8 cellular contexts compared by ENCODE assay signal in the genomic region with DNA sequence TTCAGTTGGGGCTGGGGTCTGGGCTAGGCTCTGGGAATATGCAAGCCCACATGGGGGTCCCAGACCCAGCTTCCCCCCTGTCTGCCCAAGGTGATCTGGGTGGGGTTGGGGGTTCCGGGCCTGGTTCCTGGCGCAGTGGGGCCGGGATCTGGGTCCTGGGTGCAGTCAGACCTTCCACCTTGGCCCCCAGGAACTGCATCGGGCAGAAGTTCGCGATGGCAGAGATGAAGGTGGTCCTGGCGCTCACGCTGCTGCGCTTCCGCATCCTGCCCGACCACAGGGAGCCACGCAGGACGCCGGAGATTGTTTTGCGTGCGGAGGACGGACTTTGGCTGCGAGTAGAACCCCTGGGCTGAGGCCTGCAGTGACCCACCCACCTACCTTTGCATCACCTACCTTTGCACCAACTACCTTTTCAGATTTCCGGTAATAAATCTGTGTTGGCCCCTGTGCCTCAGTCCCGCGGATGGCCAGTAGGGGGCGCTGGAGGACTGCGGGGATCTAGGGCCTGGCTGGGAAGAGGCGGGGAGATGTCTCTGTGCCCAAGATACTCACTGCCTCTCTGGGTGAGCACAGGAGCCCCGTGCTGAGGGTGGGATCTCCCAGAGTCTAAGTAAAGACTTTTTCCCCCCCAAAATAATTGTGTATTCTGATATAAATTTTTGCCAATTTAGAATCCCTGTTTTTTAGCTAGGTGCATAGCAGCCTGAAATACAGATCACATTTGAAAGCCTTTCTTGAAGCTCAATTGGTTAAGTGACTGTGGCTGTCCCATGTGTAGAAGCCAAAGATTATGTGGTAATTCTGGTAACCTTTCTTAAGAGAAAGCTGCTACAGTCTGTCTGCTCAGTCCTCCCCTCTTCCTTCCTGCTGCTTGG. TPM values are rescaled to one million over a fixed set of nuclear protein-coding genes. Genes with fewer than 3 reads are reported as not detected.
DNase-seq lines count a peak whose midpoint lies in the region; ATAC-seq and TF ChIP-seq lines count a peak whose summit lies in the region.

No MANE protein-coding gene starts in this region.

- no peak overlapping the region for H3K27ac ChIP-seq in CD4-positive, alpha-beta T cell (ENCODE audit: low read depth, low read length)
- H3K27ac ChIP-seq in PC-9 = no peak overlapping the region

- H3K27me3 Mint-ChIP-seq in CD4-positive, alpha-beta T cell = peaks cover 22% of the 10 kb centered on the region
- H3K27me3 Mint-ChIP-seq in activated T-cell treated with anti-CD3 and anti-CD28 coated beads, Interleukin-2, amount 50 U/mL, for 24 hours = peaks cover 24% of the 10 kb centered on the region
- no peaks in the 10 kb centered on the region for H3K27me3 Mint-ChIP-seq in nephron (ENCODE audit: low read depth)

- H3K27me3 ChIP-seq in CD4-positive, alpha-beta T cell (ENCODE audit: control insufficient read depth, insufficient read depth, low read length) = peaks cover 7% of the 10 kb centered on the region
- no peaks in the 10 kb centered on the region for H3K27me3 ChIP-seq in PC-9 (ENCODE audit: insufficient read depth, low read depth)

- no peaks in the 10 kb centered on the region for H3F3A ChIP-seq in PC-9 (ENCODE audit: insufficient read depth, low read depth)

- CTCF ChIA-PET in CD4-positive, alpha-beta T cell (lab: Charles Lee) = interaction anchor here (0.7 kb wide), 2 partner anchors 9 to 412 kb away, joined by 3 read pairs; no protein-coding TSS in a partner anchor
- CTCF ChIA-PET in PC-9 (lab: Charles Lee) = interaction anchor here (0.6 kb wide), 2 partner anchors 63 to 548 kb away, joined by 3 read pairs; no protein-coding TSS in a partner anchor

- H3K9me2 ChIP-seq in PC-9 (ENCODE audit: insufficient read depth) = no peaks in the 10 kb centered on the region

- intact Hi-C loops in CD4-positive, alpha-beta T cell (cut with DNase I, micrococcal nuclease) = loop anchor here (1.0 to 5.0 kb wide), 5 partner anchors 240 to 788 kb away; no protein-coding TSS in a partner anchor
- intact Hi-C loops in PC-9 (cut with micrococcal nuclease; ENCODE audit: unreplicated experiment) = loop anchor here (1.0 to 5.0 kb wide), 5 partner anchors 44 to 554 kb away; no protein-coding TSS in a partner anchor

- DNase-seq in CD4-positive, alpha-beta T cell = peak; percentile 77 to 95 (median 90)
- DNase-seq in HT-29 (ENCODE audit: low spot score) (peak; percentile 66), PC-9 (peak; percentile 69 to 80), fibroblast of mammary gland (ENCODE audit: low read depth) (peak; percentile 40)
- DNase-seq in activated T-cell treated with anti-CD3 and anti-CD28 coated beads, Interleukin-2, amount 50 U/mL, for 24 hours = peak; percentile 96
- DNase-seq in stimulated activated naive CD8-positive, alpha-beta T cell treated with anti-CD3 and anti-CD28 coated beads, Interleukin-15, Interleukin-2, amounts not matched to agents 100 U/mL and 50 U/mL, for 24 hours = peak; percentile 91

- H3K9me3 ChIP-seq in CD4-positive, alpha-beta T cell (ENCODE audit: control insufficient read depth, low read length) = no peaks in the 10 kb centered on the region
- H3K9me3 ChIP-seq in PC-9 (ENCODE audit: insufficient read depth, low read depth) = no peaks in the 10 kb centered on the region

- no peak overlapping the region for H3K4me3 Mint-ChIP-seq in CD4-positive, alpha-beta T cell
- H3K4me3 Mint-ChIP-seq in activated T-cell treated with anti-CD3 and anti-CD28 coated beads, Interleukin-2, amount 50 U/mL, for 24 hours = no peak overlapping the region
- no peak overlapping the region for H3K4me3 Mint-ChIP-seq in nephron

- no peaks in the 10 kb centered on the region for H3K4me1 Mint-ChIP-seq in CD4-positive, alpha-beta T cell (ENCODE audit: low read depth)
- no peaks in the 10 kb centered on the region for H3K4me1 Mint-ChIP-seq in activated T-cell treated with anti-CD3 and anti-CD28 coated beads, Interleukin-2, amount 50 U/mL, for 24 hours (ENCODE audit: low read depth)
- no peaks in the 10 kb centered on the region for H3K4me1 Mint-ChIP-seq in nephron

- H3K4me1 ChIP-seq in PC-9 (replicated peaks; ENCODE audit: insufficient read depth) = 0 out of 2 replicates have a peak, but pooled peaks cover 3% of the 10 kb centered on the region

- H3K9me3 Mint-ChIP-seq in CD4-positive, alpha-beta T cell = no peaks in the 10 kb centered on the region
- no peaks in the 10 kb centered on the region for H3K9me3 Mint-ChIP-seq in activated T-cell treated with anti-CD3 and anti-CD28 coated beads, Interleukin-2, amount 50 U/mL, for 24 hours
- peaks cover 26% of the 10 kb centered on the region for H3K9me3 Mint-ChIP-seq in nephron

- H3K79me2 ChIP-seq in PC-9 (ENCODE audit: low read depth) = no peaks in the 10 kb centered on the region

- POLR2A ChIA-PET in CD4-positive, alpha-beta T cell (lab: Charles Lee) = interaction anchor here (1.0 to 1.1 kb wide), 2 partner anchors 207 to 556 kb away, joined by 4 read pairs; a partner anchor contains a TSS
- POLR2A ChIA-PET in PC-9 (lab: Charles Lee; ENCODE audit: unreplicated experiment) = no interaction called here

- no peaks in the 10 kb centered on the region for H3K36me3 ChIP-seq in PC-9 (ENCODE audit: low read depth)

- H4K20me1 ChIP-seq in PC-9 (ENCODE audit: insufficient read depth) = no peaks in the 10 kb centered on the region

- H3K4me2 ChIP-seq in PC-9 = 0 out of 2 replicates have a peak overlapping the region, but pooled peaks have one; percentile 20

- H3K27ac Mint-ChIP-seq in CD4-positive, alpha-beta T cell = no peak overlapping the region
- no peak overlapping the region for H3K27ac Mint-ChIP-seq in activated T-cell treated with anti-CD3 and anti-CD28 coated beads, Interleukin-2, amount 50 U/mL, for 24 hours
- no peak overlapping the region for H3K27ac Mint-ChIP-seq in nephron

- peak; percentile 98 for ATAC-seq in CD4-positive, alpha-beta T cell (ENCODE audit: poor library complexity)
- peak; percentile 65 for ATAC-seq in stimulated activated naive CD8-positive, alpha-beta T cell treated with anti-CD3 and anti-CD28 coated beads, Interleukin-15, Interleukin-2, amounts not matched to agents 100 U/mL and 50 U/mL, for 24 hours
- ATAC-seq in GM19324 (IDR thresholded peaks at IDR 0.05; ENCODE audit: low FRiP score, unreplicated experiment) = no peak

- H2AFZ ChIP-seq in PC-9 = no peak overlapping the region

- peak; percentile 93 for TF ChIP-seq CTCF in CD4-positive, alpha-beta T cell (IDR thresholded peaks at IDR 0.05)
- TF ChIP-seq CTCF in PC-9 (conservative IDR thresholded peaks at IDR 0.05) = peak; percentile 100
- TF ChIP-seq CTCF in fibroblast of mammary gland (conservative IDR thresholded peaks at IDR 0.05; ENCODE audit: control insufficient read depth, insufficient read depth, low read depth, low read length) = peak; percentile 82
- peak; percentile 11 to 26 (median 20) for TF ChIP-seq CTCF in nephron (IDR thresholded peaks at IDR 0.05; ENCODE audit: unreplicated experiment in 3 of 3)

- no peak overlapping the region for H3K4me3 ChIP-seq in PC-9
- H3K4me3 ChIP-seq in fibroblast of mammary gland (ENCODE audit: control insufficient read depth, low read depth, low read length) = no peak overlapping the region

- BruUV-seq in PC-9 (replicated peaks; lab: Mats Ljungman, UMichigan) = no TSS peak

- H3K36me3 Mint-ChIP-seq in CD4-positive, alpha-beta T cell (ENCODE audit: low read depth) = no peaks in the 10 kb centered on the region
- no peaks in the 10 kb centered on the region for H3K36me3 Mint-ChIP-seq in activated T-cell treated with anti-CD3 and anti-CD28 coated beads, Interleukin-2, amount 50 U/mL, for 24 hours (ENCODE audit: low read depth)
- no peaks in the 10 kb centered on the region for H3K36me3 Mint-ChIP-seq in nephron (ENCODE audit: low read depth)

RNA-seq across cellular contexts. Expression of a gene that starts 11.5 kb away (rescaled TPM):
- not detected for total RNA-seq in CD4-positive, alpha-beta T cell
- total RNA-seq in HT-29 (2014; rRNA removed; shearing (Covaris generic)) = 0.89 and 0.99 TPM in 2 replicates
- 57.6 and 70.7 TPM in 2 replicates for total RNA-seq in PC-9 (2021)

RNA-seq across cellular contexts. Expression of a gene that starts 14.2 kb away (rescaled TPM):
- not detected for total RNA-seq in CD4-positive, alpha-beta T cell
- not detected in 2 replicates for total RNA-seq in HT-29 (2014; rRNA removed; shearing (Covaris generic))
- not detected in 2 replicates for total RNA-seq in PC-9 (2021)

RNA-seq across cellular contexts. Expression of a gene that starts 43.6 kb away (rescaled TPM):
- total RNA-seq in CD4-positive, alpha-beta T cell = 1 to 10 TPM in 1 of 2 experiments, under 1 TPM in 1; 0.75 to 1.0 TPM
- 6.9 and 12.2 TPM in 2 replicates for total RNA-seq in HT-29 (2014; rRNA removed; shearing (Covaris generic))
- total RNA-seq in PC-9 (2021) = 5.7 and 8.1 TPM in 2 replicates

Comparison
In these comparisons a context has a peak if more than half of its experiments do, and no peak if none do; other contexts are left out.
1. DNase-seq: peak in every context shown above with its lines; median percentile 96 in activated T-cell treated with anti-CD3 and anti-CD28 coated beads, Interleukin-2, amount 50 U/mL, for 24 hours; 91 in stimulated activated naive CD8-positive, alpha-beta T cell treated with anti-CD3 and anti-CD28 coated beads, Interleukin-15, Interleukin-2, amounts not matched to agents 100 U/mL and 50 U/mL, for 24 hours; 90 in CD4-positive, alpha-beta T cell; 74 in PC-9; 66 in HT-29; 40 in fibroblast of mammary gland.
2. CTCF ChIP-seq: peak in every context shown above with its lines; median percentile 100 in PC-9; 93 in CD4-positive, alpha-beta T cell; 82 in fibroblast of mammary gland; 20 in nephron.
3. RNA of a gene that starts 11.5 kb away (total RNA-seq): 57.6 to 70.7 TPM in PC-9; 0.89 to 0.99 TPM in HT-29 and not detected in CD4-positive, alpha-beta T cell; every median in the first group is over 10 times any median in the second.